Comparison of ENCODE assay signal across 1 cellular context in the genomic region with DNA sequence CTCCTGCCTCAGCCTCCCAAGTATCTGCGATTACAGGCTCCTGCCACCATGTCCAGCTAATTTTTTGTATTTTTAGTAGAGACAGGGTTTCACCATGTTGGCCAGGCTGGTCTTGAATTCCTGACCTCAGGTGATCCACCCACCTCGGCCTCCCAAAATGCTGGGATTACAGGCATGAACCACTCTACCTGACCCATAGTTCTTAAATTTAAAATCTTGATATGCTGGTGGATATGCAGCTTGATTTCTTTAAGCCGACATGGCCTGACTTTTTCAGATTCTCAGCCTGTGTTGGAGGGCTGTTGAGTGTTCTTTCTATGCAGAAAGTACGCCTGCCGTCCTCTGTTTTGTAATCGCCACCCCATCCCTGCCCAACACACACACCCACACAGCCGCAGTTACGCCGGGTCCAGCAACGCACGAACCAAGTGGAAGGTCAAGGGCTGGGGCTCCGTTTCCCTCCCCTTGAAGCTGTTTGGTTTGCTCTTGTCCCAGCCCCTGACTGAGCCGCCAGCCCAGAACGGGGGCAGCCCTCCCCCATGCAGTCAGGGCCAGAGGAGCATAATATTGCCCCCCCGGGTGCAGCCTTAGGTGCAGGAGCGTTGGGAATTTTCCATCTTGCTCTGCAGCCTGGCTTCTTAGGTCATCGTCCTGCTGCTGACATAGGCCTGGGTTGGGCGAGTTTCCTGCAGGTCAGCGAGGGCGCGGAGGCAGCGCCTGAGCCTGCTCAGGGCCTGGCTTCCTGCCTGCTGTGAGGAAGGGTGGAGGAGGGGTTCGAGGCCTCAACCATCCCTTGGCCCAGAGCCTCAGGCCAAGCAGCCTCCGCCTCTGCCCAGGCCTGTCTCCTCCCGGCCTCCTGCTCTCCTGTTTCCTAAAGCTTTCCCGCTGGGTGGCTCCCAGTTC.
TF ChIP-seq lines count a peak whose summit lies in the region.

No MANE protein-coding gene starts in this region.

TF ChIP-seq in HepG2, 621 proteins besides CTCF, POLR2A, EP300 and RAD21 (continued from another document and continues in another):
- TF ChIP-seq, protein P1, sequence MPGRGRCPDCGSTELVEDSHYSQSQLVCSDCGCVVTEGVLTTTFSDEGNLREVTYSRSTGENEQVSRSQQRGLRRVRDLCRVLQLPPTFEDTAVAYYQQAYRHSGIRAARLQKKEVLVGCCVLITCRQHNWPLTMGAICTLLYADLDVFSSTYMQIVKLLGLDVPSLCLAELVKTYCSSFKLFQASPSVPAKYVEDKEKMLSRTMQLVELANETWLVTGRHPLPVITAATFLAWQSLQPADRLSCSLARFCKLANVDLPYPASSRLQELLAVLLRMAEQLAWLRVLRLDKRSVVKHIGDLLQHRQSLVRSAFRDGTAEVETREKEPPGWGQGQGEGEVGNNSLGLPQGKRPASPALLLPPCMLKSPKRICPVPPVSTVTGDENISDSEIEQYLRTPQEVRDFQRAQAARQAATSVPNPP (CRISPR knock-in tag; IDR thresholded peaks at IDR 0.05): 0 out of 2 replicates have a peak, but pooled peaks have one; percentile 99
- TF ChIP-seq TMF1 (CRISPR knock-in tag; IDR thresholded peaks at IDR 0.05; ENCODE audit: low read depth) (peak; percentile 77; the same call in 1 of the 2 replicates), GABPA (IDR thresholded peaks at IDR 0.05; ENCODE audit: low read depth, low read length) (no peak), GABPA (CRISPR knock-in tag; IDR thresholded peaks at IDR 0.05; ENCODE audit: low read depth) (no peak), ZNF737 (CRISPR knock-in tag; IDR thresholded peaks at IDR 0.05; ENCODE audit: borderline replicate concordance) (no peak), RELA (CRISPR knock-in tag; IDR thresholded peaks at IDR 0.05) (peak; percentile 100), ZNF430 (CRISPR knock-in tag; IDR thresholded peaks at IDR 0.05) (no peak), ZBTB42 (CRISPR knock-in tag; IDR thresholded peaks at IDR 0.05) (peak; percentile 83; the same call in 1 of the 2 replicates), ZNF383 (CRISPR knock-in tag; IDR thresholded peaks at IDR 0.05; ENCODE audit: borderline replicate concordance) (peak; percentile 31; the same call in 1 of the 2 replicates), CHCHD3 (CRISPR knock-in tag; IDR thresholded peaks at IDR 0.05) (no peak), HMGXB3 (CRISPR knock-in tag; IDR thresholded peaks at IDR 0.05; ENCODE audit: borderline replicate concordance) (peak; percentile 93), ZNF883 (CRISPR knock-in tag; IDR thresholded peaks at IDR 0.05; ENCODE audit: not compliant biosample characterization) (peak; percentile 41), ZNF549 (CRISPR knock-in tag; IDR thresholded peaks at IDR 0.05) (no peak), HOXA7 (CRISPR knock-in tag; IDR thresholded peaks at IDR 0.05) (no peak), ATF7-NPFF (CRISPR knock-in tag; IDR thresholded peaks at IDR 0.05; ENCODE audit: low read depth) (no peak), IKZF5 (CRISPR knock-in tag; IDR thresholded peaks at IDR 0.05) (peak; percentile 100), ZNF230 (CRISPR knock-in tag; IDR thresholded peaks at IDR 0.05) (peak; percentile 99), ZNF777 (CRISPR knock-in tag; IDR thresholded peaks at IDR 0.05) (peak; percentile 74; the same call in 1 of the 2 replicates), ZNF496 (CRISPR knock-in tag; IDR thresholded peaks at IDR 0.05; ENCODE audit: insufficient replicate concordance) (no peak), MAFF (IDR thresholded peaks at IDR 0.05; ENCODE audit: low read depth, low read length) (0 out of 2 replicates have a peak, but pooled peaks have one; percentile 14), STAG1 (CRISPR knock-in tag; IDR thresholded peaks at IDR 0.05) (peak; percentile 65), ZBTB20 (CRISPR knock-in tag; IDR thresholded peaks at IDR 0.05; ENCODE audit: borderline replicate concordance, low read depth) (peak; percentile 99), NCOA1 (CRISPR knock-in tag; IDR thresholded peaks at IDR 0.05) (no peak), ZIK1 (CRISPR knock-in tag; IDR thresholded peaks at IDR 0.05; ENCODE audit: borderline replicate concordance, low read depth) (peak; percentile 95; the same call in 1 of the 2 replicates), ZMYM4 (CRISPR knock-in tag; IDR thresholded peaks at IDR 0.05) (no peak), KLF16 (CRISPR knock-in tag; IDR thresholded peaks at IDR 0.05) (peak in 1 of 2 experiments; percentile 99; a peak in 2 of 4 replicates), ZBTB21 (CRISPR knock-in tag; IDR thresholded peaks at IDR 0.05) (peak; percentile 99), ZNF292 (CRISPR knock-in tag; IDR thresholded peaks at IDR 0.05; ENCODE audit: borderline replicate concordance, low read depth) (peak; percentile 100), ZNF619 (CRISPR knock-in tag; IDR thresholded peaks at IDR 0.05) (peak; percentile 99), CBX5 (CRISPR knock-in tag; IDR thresholded peaks at IDR 0.05; ENCODE audit: borderline replicate concordance) (peak; percentile 99), NFIB (CRISPR knock-in tag; IDR thresholded peaks at IDR 0.05; ENCODE audit: borderline replicate concordance) (no peak), PHF21A (CRISPR knock-in tag; IDR thresholded peaks at IDR 0.05) (no peak), ZNF652 (CRISPR knock-in tag; IDR thresholded peaks at IDR 0.05; ENCODE audit: borderline replicate concordance, low read depth) (peak; percentile 72), KDM6A (CRISPR knock-in tag; IDR thresholded peaks at IDR 0.05; ENCODE audit: low read depth) (peak; percentile 96), ZNF616 (CRISPR knock-in tag; IDR thresholded peaks at IDR 0.05; ENCODE audit: low read depth) (peak; percentile 94), ZNF879 (CRISPR knock-in tag; IDR thresholded peaks at IDR 0.05) (no peak), ZFP37 (CRISPR knock-in tag; IDR thresholded peaks at IDR 0.05; ENCODE audit: borderline replicate concordance) (peak; percentile 97), NPAS2 (CRISPR knock-in tag; IDR thresholded peaks at IDR 0.05; ENCODE audit: borderline replicate concordance) (no peak), ZKSCAN1 (IDR thresholded peaks at IDR 0.05; ENCODE audit: low read length) (no peak; the same call in 1 of the 2 replicates), ZSCAN20 (CRISPR knock-in tag; IDR thresholded peaks at IDR 0.05; ENCODE audit: borderline replicate concordance) (peak; percentile 56)
- TF ChIP-seq, protein P2, sequence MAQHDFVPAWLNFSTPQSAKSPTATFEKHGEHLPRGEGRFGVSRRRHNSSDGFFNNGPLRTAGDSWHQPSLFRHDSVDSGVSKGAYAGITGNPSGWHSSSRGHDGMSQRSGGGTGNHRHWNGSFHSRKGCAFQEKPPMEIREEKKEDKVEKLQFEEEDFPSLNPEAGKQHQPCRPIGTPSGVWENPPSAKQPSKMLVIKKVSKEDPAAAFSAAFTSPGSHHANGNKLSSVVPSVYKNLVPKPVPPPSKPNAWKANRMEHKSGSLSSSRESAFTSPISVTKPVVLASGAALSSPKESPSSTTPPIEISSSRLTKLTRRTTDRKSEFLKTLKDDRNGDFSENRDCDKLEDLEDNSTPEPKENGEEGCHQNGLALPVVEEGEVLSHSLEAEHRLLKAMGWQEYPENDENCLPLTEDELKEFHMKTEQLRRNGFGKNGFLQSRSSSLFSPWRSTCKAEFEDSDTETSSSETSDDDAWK (CRISPR knock-in tag; IDR thresholded peaks at IDR 0.05): no peak
- TF ChIP-seq, protein P3, sequence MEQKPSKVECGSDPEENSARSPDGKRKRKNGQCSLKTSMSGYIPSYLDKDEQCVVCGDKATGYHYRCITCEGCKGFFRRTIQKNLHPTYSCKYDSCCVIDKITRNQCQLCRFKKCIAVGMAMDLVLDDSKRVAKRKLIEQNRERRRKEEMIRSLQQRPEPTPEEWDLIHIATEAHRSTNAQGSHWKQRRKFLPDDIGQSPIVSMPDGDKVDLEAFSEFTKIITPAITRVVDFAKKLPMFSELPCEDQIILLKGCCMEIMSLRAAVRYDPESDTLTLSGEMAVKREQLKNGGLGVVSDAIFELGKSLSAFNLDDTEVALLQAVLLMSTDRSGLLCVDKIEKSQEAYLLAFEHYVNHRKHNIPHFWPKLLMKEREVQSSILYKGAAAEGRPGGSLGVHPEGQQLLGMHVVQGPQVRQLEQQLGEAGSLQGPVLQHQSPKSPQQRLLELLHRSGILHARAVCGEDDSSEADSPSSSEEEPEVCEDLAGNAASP (CRISPR knock-in tag; IDR thresholded peaks at IDR 0.05; ENCODE audit: borderline replicate concordance): peak; percentile 99
- TF ChIP-seq, protein P4, sequence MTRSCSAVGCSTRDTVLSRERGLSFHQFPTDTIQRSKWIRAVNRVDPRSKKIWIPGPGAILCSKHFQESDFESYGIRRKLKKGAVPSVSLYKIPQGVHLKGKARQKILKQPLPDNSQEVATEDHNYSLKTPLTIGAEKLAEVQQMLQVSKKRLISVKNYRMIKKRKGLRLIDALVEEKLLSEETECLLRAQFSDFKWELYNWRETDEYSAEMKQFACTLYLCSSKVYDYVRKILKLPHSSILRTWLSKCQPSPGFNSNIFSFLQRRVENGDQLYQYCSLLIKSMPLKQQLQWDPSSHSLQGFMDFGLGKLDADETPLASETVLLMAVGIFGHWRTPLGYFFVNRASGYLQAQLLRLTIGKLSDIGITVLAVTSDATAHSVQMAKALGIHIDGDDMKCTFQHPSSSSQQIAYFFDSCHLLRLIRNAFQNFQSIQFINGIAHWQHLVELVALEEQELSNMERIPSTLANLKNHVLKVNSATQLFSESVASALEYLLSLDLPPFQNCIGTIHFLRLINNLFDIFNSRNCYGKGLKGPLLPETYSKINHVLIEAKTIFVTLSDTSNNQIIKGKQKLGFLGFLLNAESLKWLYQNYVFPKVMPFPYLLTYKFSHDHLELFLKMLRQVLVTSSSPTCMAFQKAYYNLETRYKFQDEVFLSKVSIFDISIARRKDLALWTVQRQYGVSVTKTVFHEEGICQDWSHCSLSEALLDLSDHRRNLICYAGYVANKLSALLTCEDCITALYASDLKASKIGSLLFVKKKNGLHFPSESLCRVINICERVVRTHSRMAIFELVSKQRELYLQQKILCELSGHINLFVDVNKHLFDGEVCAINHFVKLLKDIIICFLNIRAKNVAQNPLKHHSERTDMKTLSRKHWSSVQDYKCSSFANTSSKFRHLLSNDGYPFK (CRISPR knock-in tag; IDR thresholded peaks at IDR 0.05; ENCODE audit: borderline replicate concordance): peak; percentile 92
- TF ChIP-seq, protein P5, sequence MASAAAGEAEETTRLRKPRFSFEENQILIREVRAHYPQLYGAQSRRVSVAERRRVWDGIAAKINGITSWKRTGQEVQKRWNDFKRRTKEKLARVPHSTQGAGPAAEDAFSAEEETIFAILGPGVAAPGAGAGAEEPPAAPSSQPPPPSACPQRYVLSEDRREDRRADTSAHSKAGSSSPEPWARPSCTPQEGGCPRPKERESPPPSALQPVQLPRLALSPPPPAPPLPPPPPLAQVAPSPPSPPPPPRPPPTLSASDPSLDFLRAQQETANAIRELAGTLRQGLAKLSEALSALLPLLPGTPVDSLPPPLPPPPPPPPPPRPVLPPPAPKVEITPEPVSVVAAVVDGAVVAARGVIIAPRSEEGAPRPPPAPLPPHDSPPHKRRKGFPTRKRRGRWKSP (CRISPR knock-in tag; IDR thresholded peaks at IDR 0.05): no peak
- TF ChIP-seq, protein P6, sequence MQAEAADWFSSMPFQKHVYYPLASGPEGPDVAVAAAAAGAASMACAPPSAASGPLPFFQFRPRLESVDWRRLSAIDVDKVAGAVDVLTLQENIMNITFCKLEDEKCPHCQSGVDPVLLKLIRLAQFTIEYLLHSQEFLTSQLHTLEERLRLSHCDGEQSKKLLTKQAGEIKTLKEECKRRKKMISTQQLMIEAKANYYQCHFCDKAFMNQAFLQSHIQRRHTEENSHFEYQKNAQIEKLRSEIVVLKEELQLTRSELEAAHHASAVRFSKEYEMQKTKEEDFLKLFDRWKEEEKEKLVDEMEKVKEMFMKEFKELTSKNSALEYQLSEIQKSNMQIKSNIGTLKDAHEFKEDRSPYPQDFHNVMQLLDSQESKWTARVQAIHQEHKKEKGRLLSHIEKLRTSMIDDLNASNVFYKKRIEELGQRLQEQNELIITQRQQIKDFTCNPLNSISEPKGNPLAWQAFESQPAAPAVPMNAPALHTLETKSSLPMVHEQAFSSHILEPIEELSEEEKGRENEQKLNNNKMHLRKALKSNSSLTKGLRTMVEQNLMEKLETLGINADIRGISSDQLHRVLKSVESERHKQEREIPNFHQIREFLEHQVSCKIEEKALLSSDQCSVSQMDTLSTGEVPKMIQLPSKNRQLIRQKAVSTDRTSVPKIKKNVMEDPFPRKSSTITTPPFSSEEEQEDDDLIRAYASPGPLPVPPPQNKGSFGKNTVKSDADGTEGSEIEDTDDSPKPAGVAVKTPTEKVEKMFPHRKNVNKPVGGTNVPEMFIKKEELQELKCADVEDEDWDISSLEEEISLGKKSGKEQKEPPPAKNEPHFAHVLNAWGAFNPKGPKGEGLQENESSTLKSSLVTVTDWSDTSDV (CRISPR knock-in tag; IDR thresholded peaks at IDR 0.05): no peak
